ENCODE assay signal across 15 cellular contexts in the genomic region with DNA sequence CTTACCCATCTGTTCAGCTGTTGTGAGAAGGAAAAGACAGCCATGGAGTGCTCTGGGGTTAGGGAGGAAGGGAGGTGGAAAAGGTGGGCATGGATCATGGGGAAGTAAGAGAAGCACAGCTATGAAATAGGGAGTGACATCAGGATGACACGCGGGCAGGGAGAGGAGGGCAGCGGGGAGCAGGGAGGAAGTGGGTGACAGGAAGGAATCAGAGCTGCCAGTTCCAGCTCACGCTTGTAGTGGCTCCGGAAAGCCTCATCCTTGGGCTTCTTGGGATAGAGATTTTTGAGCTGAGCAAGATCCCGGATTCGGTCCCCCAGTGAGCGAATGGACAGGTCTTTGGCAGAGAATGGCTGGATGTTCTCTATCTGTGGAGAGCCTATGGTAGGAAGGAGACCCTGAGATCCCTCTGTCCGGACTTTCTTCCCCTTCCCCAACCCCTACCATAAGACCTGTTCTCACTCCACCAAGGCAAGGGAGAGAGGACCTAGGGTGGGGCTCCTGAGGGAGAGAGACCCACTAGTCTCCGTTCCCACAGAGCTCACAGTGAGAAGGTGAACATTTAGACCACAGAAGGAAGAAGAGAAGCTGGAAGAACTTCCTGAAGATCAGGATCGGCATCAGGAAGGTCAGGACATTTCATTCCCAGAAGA. TPM values are rescaled to one million over a fixed set of nuclear protein-coding genes. Genes with fewer than 3 reads are reported as not detected.
A peak's percentile ranks its signal among the peaks of the same experiment; 100 is the strongest.
DNase-seq lines count a peak whose midpoint lies in the region; ATAC-seq and TF ChIP-seq lines count a peak whose summit lies in the region.
"Had no signal": no experiment of that assay in that cellular context is flagged by ENCODE, and none has a peak within 500 bp of the region (broad histone marks: within the 10 kb centered on the region; RNA-seq: fewer than 3 reads in every experiment).

No MANE protein-coding gene starts in this region.

- H3K36me3 ChIP-seq in esophagus (ENCODE audit: control insufficient read depth in 2 of 2, insufficient read depth in 2 of 2, low read length in 1 of 2): peaks cover 7 to 33% of the 10 kb centered on the region in 2 donors
- H3K36me3 ChIP-seq in stomach: peaks cover 58 to 94% (median 90%) of the 10 kb centered on the region in 4 donors

- DNase-seq in activated CD8-positive, alpha-beta memory T cell treated with anti-CD3 and anti-CD28 coated beads, Interleukin-2, amount 10 ng/mL, durations not matched to agents 7 days and 5 days: no peak
- no peak for DNase-seq in activated CD8-positive, alpha-beta memory T cell treated with anti-CD3 and anti-CD28 coated beads for 24 hours
- DNase-seq in T-helper 17 cell (no peak), stomach (no peak), AG08396 (ENCODE audit: low spot score) (no peak)
- no peak for DNase-seq in central memory CD4-positive, alpha-beta T cell
- DNase-seq: DMS79 treated with DMSO at 0.1 percent for 48 hours, NCI-H1417, NCI-H82, SHP77 treated with DMSO at 0.1 percent for 48 hours, transverse colon had no signal

- H3K9me3 ChIP-seq in T-helper 17 cell (ENCODE audit: control insufficient read depth, low read length, poor library complexity, severe bottlenecking) (no peaks in the 10 kb centered on the region), esophagus (ENCODE audit: control insufficient read depth in 2 of 2, insufficient read depth in 1 of 2, low read depth in 1 of 2, low read length in 1 of 2) (no peaks in the 10 kb centered on the region), stomach (no peaks in the 10 kb centered on the region)
- H3K9me3 ChIP-seq: HAP-1, transverse colon had no signal

- TF ChIP-seq EP300 in stomach (IDR thresholded peaks at IDR 0.05): no peak

- H3K4me3 Mint-ChIP-seq in activated CD8-positive, alpha-beta memory T cell treated with anti-CD3 and anti-CD28 coated beads, Interleukin-2, amount 10 ng/mL, durations not matched to agents 7 days and 5 days: no peak overlapping the region
- H3K4me3 Mint-ChIP-seq in T-helper 17 cell: no peak overlapping the region

- H3K27me3 Mint-ChIP-seq in activated CD8-positive, alpha-beta memory T cell treated with anti-CD3 and anti-CD28 coated beads, Interleukin-2, amount 10 ng/mL, durations not matched to agents 7 days and 5 days: no peaks in the 10 kb centered on the region
- no peaks in the 10 kb centered on the region for H3K27me3 Mint-ChIP-seq in T-helper 17 cell

- peak overlapping the region; percentile 30 for H3K27ac Mint-ChIP-seq in activated CD8-positive, alpha-beta memory T cell treated with anti-CD3 and anti-CD28 coated beads, Interleukin-2, amount 10 ng/mL, durations not matched to agents 7 days and 5 days
- H3K27ac Mint-ChIP-seq in T-helper 17 cell: peak overlapping the region; percentile 82

- no peak overlapping the region for H3K4me3 ChIP-seq in esophagus (ENCODE audit: low read depth in 1 of 2, low read length in 2 of 2)
- no peak overlapping the region for H3K4me3 ChIP-seq in stomach
- H3K4me3 ChIP-seq: HAP-1, transverse colon had no signal

- peaks cover 35% of the 10 kb centered on the region for H3K4me1 Mint-ChIP-seq in activated CD8-positive, alpha-beta memory T cell treated with anti-CD3 and anti-CD28 coated beads, Interleukin-2, amount 10 ng/mL, durations not matched to agents 7 days and 5 days
- H3K4me1 Mint-ChIP-seq in T-helper 17 cell: peaks cover 21% of the 10 kb centered on the region

- intact Hi-C loops in stomach (cut with DNase I; ENCODE audit: low total_unique reads): no loop called here

- CTCF ChIA-PET in activated CD8-positive, alpha-beta memory T cell treated with anti-CD3 and anti-CD28 coated beads, Interleukin-2, amount 10 ng/mL, durations not matched to agents 7 days and 5 days (lab: Charles Lee): interaction anchor here (1.2 to 16.0 kb wide), 7 partner anchors 9 to 98 kb away, joined by 3 to 202 read pairs (median 4); partner anchors contain the start of genes NAB2 and STAT6

- H3K27me3 ChIP-seq in esophagus (ENCODE audit: control insufficient read depth in 1 of 2, insufficient read depth in 2 of 2, low read length in 2 of 2) (no peaks in the 10 kb centered on the region), stomach (no peaks in the 10 kb centered on the region)
- H3K27me3 ChIP-seq: transverse colon had no signal

- H3K9me3 Mint-ChIP-seq in activated CD8-positive, alpha-beta memory T cell treated with anti-CD3 and anti-CD28 coated beads, Interleukin-2, amount 10 ng/mL, durations not matched to agents 7 days and 5 days (ENCODE audit: low read depth): no peaks in the 10 kb centered on the region

- no peak for TF ChIP-seq POLR2A in stomach (IDR thresholded peaks at IDR 0.05)

- no peak for TF ChIP-seq CTCF in stomach (IDR thresholded peaks at IDR 0.05)

- H3K4me1 ChIP-seq in esophagus (ENCODE audit: control insufficient read depth in 2 of 2, insufficient read depth in 2 of 2, low read length in 1 of 2) (peaks cover 5 to 33% of the 10 kb centered on the region in 2 donors), stomach (peaks cover 13 to 69% (median 25%) of the 10 kb centered on the region in 4 donors)
- H3K4me1 ChIP-seq: HAP-1 had no signal

- H3K36me3 Mint-ChIP-seq in activated CD8-positive, alpha-beta memory T cell treated with anti-CD3 and anti-CD28 coated beads, Interleukin-2, amount 10 ng/mL, durations not matched to agents 7 days and 5 days: peaks cover 2% of the 10 kb centered on the region
- H3K36me3 Mint-ChIP-seq in T-helper 17 cell (ENCODE audit: low read depth): peaks cover 5% of the 10 kb centered on the region

- peak overlapping the region; percentile 38 to 87 for H3K27ac ChIP-seq in esophagus (ENCODE audit: low read depth in 2 of 2, low read length in 1 of 2)
- peak overlapping the region in 3 of 5 donors; percentile 10 to 50 (median 21) for H3K27ac ChIP-seq in stomach

- ATAC-seq in activated CD8-positive, alpha-beta memory T cell treated with anti-CD3 and anti-CD28 coated beads, Interleukin-2, amount 10 ng/mL, durations not matched to agents 7 days and 5 days: no peak
- ATAC-seq in T-helper 17 cell (no peak), GM19395 (IDR thresholded peaks at IDR 0.05; ENCODE audit: unreplicated experiment) (no peak)

- WGBS in esophagus, 2 donors: 68 to 72% methylated on average over 11 of the region's 11 CpGs
- 68 to 83% (median 79%) methylated on average over 11 of the region's 11 CpGs for WGBS in stomach, 5 donors

RNA-seq across cellular contexts. Expression of gene NAB2, which starts 10.3 kb away (rescaled TPM):
- 10 to 100 TPM in 1 of 2 experiments, 1 to 10 TPM in 1; 10.0 to 31.1 TPM for total RNA-seq in activated CD8-positive, alpha-beta memory T cell treated with anti-CD3 and anti-CD28 coated beads, Interleukin-2, amount 10 ng/mL, durations not matched to agents 7 days and 5 days
- total RNA-seq in T-helper 17 cell (1 to 10 TPM; 4.0 to 5.0 TPM), stomach (10 to 100 TPM in 2 of 5 donors, 1 to 10 TPM in 2, not detected in 1; 1.7 to 12.1 (median 8.3) TPM)
- polyA plus RNA-seq in esophagus (10 to 100 TPM; 11.6 to 19.3 TPM), stomach (10 to 100 TPM; 14.1 to 16.6 (median 16.3) TPM)

RNA-seq across cellular contexts. Expression of gene STAT6, which starts 12.0 kb away (rescaled TPM):
- total RNA-seq in activated CD8-positive, alpha-beta memory T cell treated with anti-CD3 and anti-CD28 coated beads, Interleukin-2, amount 10 ng/mL, durations not matched to agents 7 days and 5 days: 100 to 1,000 TPM in 1 of 2 experiments, 10 to 100 TPM in 1; 99.1 to 104 TPM
- 100 to 1,000 TPM; 205 to 253 TPM for total RNA-seq in T-helper 17 cell
- polyA plus RNA-seq in esophagus: 100 to 1,000 TPM; 101 to 145 TPM
- total RNA-seq in stomach: 100 to 1,000 TPM in 4 of 5 donors, 10 to 100 TPM in 1; 81.9 to 343 (median 209) TPM
- polyA plus RNA-seq in stomach: 100 to 1,000 TPM; 138 to 477 (median 147) TPM

RNA-seq across cellular contexts. Expression of gene NEMP1, which starts 20.6 kb away (rescaled TPM):
- total RNA-seq in activated CD8-positive, alpha-beta memory T cell treated with anti-CD3 and anti-CD28 coated beads, Interleukin-2, amount 10 ng/mL, durations not matched to agents 7 days and 5 days: 10 to 100 TPM; 60.5 to 66.1 TPM
- total RNA-seq in T-helper 17 cell: 10 to 100 TPM; 12.2 to 14.1 TPM
- 1 to 10 TPM; 3.0 TPM for polyA plus RNA-seq in esophagus
- total RNA-seq in stomach: 10 to 100 TPM in 1 of 5 donors, 1 to 10 TPM in 4; 1.2 to 16.7 (median 2.7) TPM
- 1 to 10 TPM; 1.1 to 3.8 (median 2.2) TPM for polyA plus RNA-seq in stomach

RNA-seq across cellular contexts. Expression of gene LRP1, which starts 29.1 kb away (rescaled TPM):
- under 1 TPM; 0.33 to 0.85 TPM for total RNA-seq in activated CD8-positive, alpha-beta memory T cell treated with anti-CD3 and anti-CD28 coated beads, Interleukin-2, amount 10 ng/mL, durations not matched to agents 7 days and 5 days
- total RNA-seq in T-helper 17 cell: 10 to 100 TPM in 1 of 2 donors, 1 to 10 TPM in 1; 3.8 to 11.6 TPM
- 10 to 100 TPM; 29.6 to 47.6 TPM for polyA plus RNA-seq in esophagus
- 100 to 1,000 TPM in 4 of 5 donors, 10 to 100 TPM in 1; 97.8 to 510 (median 129) TPM for total RNA-seq in stomach
- polyA plus RNA-seq in stomach: 10 to 100 TPM; 13.5 to 25.9 (median 13.6) TPM

RNA-seq across cellular contexts. Expression of gene LRP1-AS, which starts 48.2 kb away (rescaled TPM):
- not detected for total RNA-seq in activated CD8-positive, alpha-beta memory T cell treated with anti-CD3 and anti-CD28 coated beads, Interleukin-2, amount 10 ng/mL, durations not matched to agents 7 days and 5 days
- total RNA-seq in T-helper 17 cell (not detected), stomach (not detected)
- polyA plus RNA-seq in esophagus (not detected), stomach (not detected)
- total RNA-seq: transverse colon had no signal
- polyA plus RNA-seq: AG04450 had no signal
